ENCODE assay signal across 7 cellular contexts in the genomic region with DNA sequence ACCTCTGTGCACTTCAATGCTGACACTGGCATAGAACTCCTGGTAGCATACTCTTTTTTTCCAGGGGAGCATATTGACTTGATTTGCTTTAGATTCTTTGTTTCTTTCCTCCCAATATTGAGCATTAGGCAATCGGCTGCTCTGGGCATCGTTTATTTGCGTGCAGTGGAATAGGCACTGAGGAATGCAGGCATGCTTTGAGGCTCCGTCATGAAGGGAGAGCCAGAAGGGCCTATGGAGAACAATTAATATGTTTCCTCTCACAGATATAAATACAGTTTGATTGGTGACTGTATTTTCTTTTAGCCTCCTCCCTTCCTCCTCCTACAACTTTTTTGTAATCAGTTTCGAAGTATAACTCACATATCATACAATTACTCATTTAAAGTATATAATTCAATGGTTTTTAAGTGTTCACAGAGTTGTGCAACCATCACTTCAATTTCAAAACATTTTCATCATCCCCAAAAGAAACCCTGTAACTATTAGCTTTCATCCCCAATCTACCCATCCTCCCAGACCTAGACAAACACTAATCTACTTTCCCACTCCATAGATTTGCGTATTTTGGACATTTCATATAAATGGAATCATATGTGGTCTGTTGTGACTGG.
DNase-seq lines count a peak whose midpoint lies in the region; TF ChIP-seq lines count a peak whose summit lies in the region.
"Not testable (repeated sequence)": the region's sequence is repeated elsewhere in the genome, so short reads cannot be mapped to it uniquely, and the experiment has no call there.

No MANE protein-coding gene starts in this region.

- not testable (repeated sequence) for H3K4me3 ChIP-seq in AG04449 (ENCODE audit: low read depth, low read length); fibroblast of the aortic adventitia (ENCODE audit: low read depth, low read length)
- H3K4me3 ChIP-seq in adipocyte (ENCODE audit: low read length): peak overlapping the region; percentile 57

- peak overlapping the region; percentile 57 for H3K9ac ChIP-seq in adipocyte (ENCODE audit: low read length)

- peaks cover 28% of the 10 kb centered on the region for H3K4me1 Mint-ChIP-seq in nephron

- not testable (repeated sequence) for H3K27me3 Mint-ChIP-seq in nephron (ENCODE audit: low read depth)

- DNase-seq in AG04449 (ENCODE audit: low read depth, low spot score): peak; percentile 67
- DNase-seq in ELR (ENCODE audit: low read depth): peak; percentile 92
- DNase-seq in M059J (ENCODE audit: low read depth): peak; percentile 22
- peak; percentile 82 for DNase-seq in adipocyte (ENCODE audit: low read depth)
- DNase-seq in dedifferentiated amniotic fluid mesenchymal stem cell (ENCODE audit: extremely low spot score): peak; percentile 84
- DNase-seq in fibroblast of the aortic adventitia (ENCODE audit: low read depth): peak; percentile 90

- not testable (repeated sequence) for H3K36me3 ChIP-seq in adipocyte (ENCODE audit: control insufficient read depth, insufficient read depth, low read length, severe bottlenecking)

- CTCF ChIA-PET in AG04449 (lab: Yijun Ruan, JAX): not testable (repeated sequence)

- TF ChIP-seq CTCF in AG04449 (IDR thresholded peaks at IDR 0.05; ENCODE audit: insufficient read depth, low read length, missing control alignments); fibroblast of the aortic adventitia (IDR thresholded peaks at IDR 0.05; ENCODE audit: insufficient read depth, low read length); nephron (IDR thresholded peaks at IDR 0.05; ENCODE audit: unreplicated experiment in 3 of 3): not testable (repeated sequence)

- POLR2A ChIA-PET in AG04449 (lab: Yijun Ruan, JAX): interaction anchor here (0.8 kb wide), 1 partner anchor 160 kb away, joined by 3 read pairs; no protein-coding TSS in a partner anchor

- not testable (repeated sequence) for H3K9me3 ChIP-seq in adipocyte (ENCODE audit: control insufficient read depth, low read length)

- H3K27ac Mint-ChIP-seq in nephron: peak overlapping the region; percentile 52 to 88 (median 63)

- not testable (repeated sequence) for H3K9me3 Mint-ChIP-seq in nephron

- not testable (repeated sequence) for H3K36me3 Mint-ChIP-seq in nephron (ENCODE audit: low read depth)

- not testable (repeated sequence) for H3K4me3 Mint-ChIP-seq in nephron

- H3K27me3 ChIP-seq in adipocyte (replicated peaks; ENCODE audit: control insufficient read depth, insufficient read depth, low read length): not testable (repeated sequence)

- H3K4me1 ChIP-seq in adipocyte (ENCODE audit: control insufficient read depth, insufficient read depth, low read length): peaks cover 22% of the 10 kb centered on the region

Comparison
In these comparisons a context has a peak if more than half of its experiments do, and no peak if none do; other contexts are left out.
1. DNase-seq: peak in every context shown above with its lines; median percentile 92 in ELR; 90 in fibroblast of the aortic adventitia; 84 in dedifferentiated amniotic fluid mesenchymal stem cell; 82 in adipocyte; 67 in AG04449; 22 in M059J.